In the genomic region with DNA sequence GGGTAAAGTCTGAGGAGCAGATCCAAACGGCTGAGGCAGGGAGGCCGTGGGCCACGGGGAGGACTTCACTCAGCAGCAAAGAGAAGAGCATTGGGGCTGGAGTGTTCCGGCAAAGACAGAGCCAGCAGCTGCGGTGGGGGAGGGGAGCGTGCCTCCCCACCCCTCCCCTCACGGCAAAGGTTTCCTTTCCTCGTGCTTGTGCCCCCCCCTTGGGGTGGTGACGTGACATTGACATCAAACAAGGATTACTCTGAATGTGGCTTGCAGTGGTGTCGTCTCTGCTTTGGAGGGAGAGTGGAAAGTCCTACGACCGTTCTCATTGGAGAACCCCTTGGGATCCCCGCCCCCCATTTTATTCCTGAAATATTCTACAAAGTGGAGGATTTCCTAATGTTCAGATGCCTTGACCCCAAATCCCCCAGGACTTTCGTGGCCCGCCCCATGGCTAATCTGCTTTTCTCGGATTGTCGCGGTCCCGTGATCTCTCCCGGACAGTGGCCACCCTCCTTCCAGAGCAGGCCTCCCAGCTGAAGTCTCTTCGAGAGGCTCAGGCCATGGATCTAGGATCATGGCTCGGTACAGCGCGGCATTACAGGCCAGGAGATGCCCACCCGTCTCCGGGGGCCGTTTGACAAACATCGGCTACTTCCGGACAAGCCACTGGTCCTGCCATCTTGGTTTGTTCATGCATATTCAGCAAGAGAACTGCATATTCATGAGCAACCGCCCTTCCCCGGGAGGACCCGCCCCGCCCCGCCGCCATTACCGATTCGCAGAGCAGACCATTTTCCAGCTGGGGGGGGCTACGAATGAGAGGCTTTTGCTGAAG, we compare ENCODE assay signal across 1 cellular context.
TF ChIP-seq lines count a peak whose summit lies in the region.

No MANE protein-coding gene starts in this region.

TF ChIP-seq in GM12878, 131 proteins besides CTCF, POLR2A, EP300 and RAD21 (continues in another document):
- TF ChIP-seq SMC3 (IDR thresholded peaks at IDR 0.05; ENCODE audit: borderline replicate concordance, low read length) (no peak), HCFC1 (IDR thresholded peaks at IDR 0.05; ENCODE audit: low read length) (peak; percentile 25; the same call in 1 of the 2 replicates), CBX5 (IDR thresholded peaks at IDR 0.05; ENCODE audit: low read depth) (no peak), ZNF217 (IDR thresholded peaks at IDR 0.05) (no peak), RFX5 (IDR thresholded peaks at IDR 0.05; ENCODE audit: low read depth, low read length) (no peak), IRF4 (IDR thresholded peaks at IDR 0.05; ENCODE audit: low read depth, low read length) (no peak), SIN3A (IDR thresholded peaks at IDR 0.05; ENCODE audit: low read depth, low read length) (peak; percentile 49; the same call in 1 of the 2 replicates), CHD2 (IDR thresholded peaks at IDR 0.05; ENCODE audit: borderline replicate concordance, low read depth, low read length) (peak; percentile 82), CREB1 (IDR thresholded peaks at IDR 0.05; ENCODE audit: low read depth) (peak; percentile 96), MYB (IDR thresholded peaks at IDR 0.05; ENCODE audit: borderline replicate concordance, low read depth, low read length) (peak; percentile 89; the same call in 1 of the 2 replicates), RUNX3 (IDR thresholded peaks at IDR 0.05; ENCODE audit: low read length) (peak; percentile 43; the same call in 1 of the 2 replicates), STAT3 (IDR thresholded peaks at IDR 0.05; ENCODE audit: low read depth, low read length) (no peak), TARDBP (IDR thresholded peaks at IDR 0.05; ENCODE audit: borderline replicate concordance) (no peak), PAX5 (IDR thresholded peaks at IDR 0.05; ENCODE audit: borderline replicate concordance, low read depth, low read length) (0 out of 2 replicates have a peak, but pooled peaks have one; percentile 49), YY1 (IDR thresholded peaks at IDR 0.05; ENCODE audit: low read depth, low read length) (peak; percentile 92), NBN (IDR thresholded peaks at IDR 0.05) (peak; percentile 92), JUND (IDR thresholded peaks at IDR 0.05; ENCODE audit: low read depth, low read length) (no peak), NFIC (IDR thresholded peaks at IDR 0.05; ENCODE audit: low read depth, low read length) (no peak), POU2F2 (IDR thresholded peaks at IDR 0.05; ENCODE audit: borderline replicate concordance, low read depth, low read length) (peak; percentile 100), NR2F1 (conservative IDR thresholded peaks at IDR 0.05) (no peak), SRF (IDR thresholded peaks at IDR 0.05; ENCODE audit: low read depth in 2 of 2, low read length in 2 of 2) (peak in 1 of 2 experiments; percentile 54; a peak in 1 of 4 replicates), RAD51 (IDR thresholded peaks at IDR 0.05) (peak; percentile 56; the same call in 1 of the 2 replicates), SPI1 (IDR thresholded peaks at IDR 0.05; ENCODE audit: borderline replicate concordance, insufficient read depth, low read depth, low read length) (no peak), MEF2A (IDR thresholded peaks at IDR 0.05; ENCODE audit: insufficient read depth, low read depth, low read length) (no peak), ASH2L (IDR thresholded peaks at IDR 0.05; ENCODE audit: borderline replicate concordance, low read depth) (peak; percentile 87; the same call in 1 of the 2 replicates), TCF3 (IDR thresholded peaks at IDR 0.05; ENCODE audit: borderline replicate concordance, insufficient read depth, low read depth, low read length) (peak; percentile 72; the same call in 1 of the 2 replicates), EZH2 (IDR thresholded peaks at IDR 0.05; ENCODE audit: borderline replicate concordance, control insufficient read depth, low read depth, low read length) (no peak), GATAD2B (conservative IDR thresholded peaks at IDR 0.05; ENCODE audit: low read depth) (no peak; the same call in 1 of the 2 replicates), BCL11A (IDR thresholded peaks at IDR 0.05; ENCODE audit: low read depth, low read length) (0 out of 2 replicates have a peak, but pooled peaks have one; percentile 4), NR2C2 (IDR thresholded peaks at IDR 0.05; ENCODE audit: borderline replicate concordance, control insufficient read depth, insufficient read length, low read depth) (no peak), CHD1 (IDR thresholded peaks at IDR 0.05; ENCODE audit: low read depth, low read length) (no peak), PAX8 (IDR thresholded peaks at IDR 0.05) (no peak), HDGF (IDR thresholded peaks at IDR 0.05) (no peak; the same call in 1 of the 2 replicates)
- TF ChIP-seq, protein P1, sequence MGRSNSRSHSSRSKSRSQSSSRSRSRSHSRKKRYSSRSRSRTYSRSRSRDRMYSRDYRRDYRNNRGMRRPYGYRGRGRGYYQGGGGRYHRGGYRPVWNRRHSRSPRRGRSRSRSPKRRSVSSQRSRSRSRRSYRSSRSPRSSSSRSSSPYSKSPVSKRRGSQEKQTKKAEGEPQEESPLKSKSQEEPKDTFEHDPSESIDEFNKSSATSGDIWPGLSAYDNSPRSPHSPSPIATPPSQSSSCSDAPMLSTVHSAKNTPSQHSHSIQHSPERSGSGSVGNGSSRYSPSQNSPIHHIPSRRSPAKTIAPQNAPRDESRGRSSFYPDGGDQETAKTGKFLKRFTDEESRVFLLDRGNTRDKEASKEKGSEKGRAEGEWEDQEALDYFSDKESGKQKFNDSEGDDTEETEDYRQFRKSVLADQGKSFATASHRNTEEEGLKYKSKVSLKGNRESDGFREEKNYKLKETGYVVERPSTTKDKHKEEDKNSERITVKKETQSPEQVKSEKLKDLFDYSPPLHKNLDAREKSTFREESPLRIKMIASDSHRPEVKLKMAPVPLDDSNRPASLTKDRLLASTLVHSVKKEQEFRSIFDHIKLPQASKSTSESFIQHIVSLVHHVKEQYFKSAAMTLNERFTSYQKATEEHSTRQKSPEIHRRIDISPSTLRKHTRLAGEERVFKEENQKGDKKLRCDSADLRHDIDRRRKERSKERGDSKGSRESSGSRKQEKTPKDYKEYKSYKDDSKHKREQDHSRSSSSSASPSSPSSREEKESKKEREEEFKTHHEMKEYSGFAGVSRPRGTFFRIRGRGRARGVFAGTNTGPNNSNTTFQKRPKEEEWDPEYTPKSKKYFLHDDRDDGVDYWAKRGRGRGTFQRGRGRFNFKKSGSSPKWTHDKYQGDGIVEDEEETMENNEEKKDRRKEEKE (IDR thresholded peaks at IDR 0.05), result no peak
- TF ChIP-seq, protein P2, sequence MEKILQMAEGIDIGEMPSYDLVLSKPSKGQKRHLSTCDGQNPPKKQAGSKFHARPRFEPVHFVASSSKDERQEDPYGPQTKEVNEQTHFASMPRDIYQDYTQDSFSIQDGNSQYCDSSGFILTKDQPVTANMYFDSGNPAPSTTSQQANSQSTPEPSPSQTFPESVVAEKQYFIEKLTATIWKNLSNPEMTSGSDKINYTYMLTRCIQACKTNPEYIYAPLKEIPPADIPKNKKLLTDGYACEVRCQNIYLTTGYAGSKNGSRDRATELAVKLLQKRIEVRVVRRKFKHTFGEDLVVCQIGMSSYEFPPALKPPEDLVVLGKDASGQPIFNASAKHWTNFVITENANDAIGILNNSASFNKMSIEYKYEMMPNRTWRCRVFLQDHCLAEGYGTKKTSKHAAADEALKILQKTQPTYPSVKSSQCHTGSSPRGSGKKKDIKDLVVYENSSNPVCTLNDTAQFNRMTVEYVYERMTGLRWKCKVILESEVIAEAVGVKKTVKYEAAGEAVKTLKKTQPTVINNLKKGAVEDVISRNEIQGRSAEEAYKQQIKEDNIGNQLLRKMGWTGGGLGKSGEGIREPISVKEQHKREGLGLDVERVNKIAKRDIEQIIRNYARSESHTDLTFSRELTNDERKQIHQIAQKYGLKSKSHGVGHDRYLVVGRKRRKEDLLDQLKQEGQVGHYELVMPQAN (conservative IDR thresholded peaks at IDR 0.05), result no peak
- TF ChIP-seq, protein P3, sequence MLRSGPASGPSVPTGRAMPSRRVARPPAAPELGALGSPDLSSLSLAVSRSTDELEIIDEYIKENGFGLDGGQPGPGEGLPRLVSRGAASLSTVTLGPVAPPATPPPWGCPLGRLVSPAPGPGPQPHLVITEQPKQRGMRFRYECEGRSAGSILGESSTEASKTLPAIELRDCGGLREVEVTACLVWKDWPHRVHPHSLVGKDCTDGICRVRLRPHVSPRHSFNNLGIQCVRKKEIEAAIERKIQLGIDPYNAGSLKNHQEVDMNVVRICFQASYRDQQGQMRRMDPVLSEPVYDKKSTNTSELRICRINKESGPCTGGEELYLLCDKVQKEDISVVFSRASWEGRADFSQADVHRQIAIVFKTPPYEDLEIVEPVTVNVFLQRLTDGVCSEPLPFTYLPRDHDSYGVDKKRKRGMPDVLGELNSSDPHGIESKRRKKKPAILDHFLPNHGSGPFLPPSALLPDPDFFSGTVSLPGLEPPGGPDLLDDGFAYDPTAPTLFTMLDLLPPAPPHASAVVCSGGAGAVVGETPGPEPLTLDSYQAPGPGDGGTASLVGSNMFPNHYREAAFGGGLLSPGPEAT (IDR thresholded peaks at IDR 0.05; ENCODE audit: low read depth), result no peak
- TF ChIP-seq, protein P4, sequence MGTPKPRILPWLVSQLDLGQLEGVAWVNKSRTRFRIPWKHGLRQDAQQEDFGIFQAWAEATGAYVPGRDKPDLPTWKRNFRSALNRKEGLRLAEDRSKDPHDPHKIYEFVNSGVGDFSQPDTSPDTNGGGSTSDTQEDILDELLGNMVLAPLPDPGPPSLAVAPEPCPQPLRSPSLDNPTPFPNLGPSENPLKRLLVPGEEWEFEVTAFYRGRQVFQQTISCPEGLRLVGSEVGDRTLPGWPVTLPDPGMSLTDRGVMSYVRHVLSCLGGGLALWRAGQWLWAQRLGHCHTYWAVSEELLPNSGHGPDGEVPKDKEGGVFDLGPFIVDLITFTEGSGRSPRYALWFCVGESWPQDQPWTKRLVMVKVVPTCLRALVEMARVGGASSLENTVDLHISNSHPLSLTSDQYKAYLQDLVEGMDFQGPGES (IDR thresholded peaks at IDR 0.05), result no peak
- TF ChIP-seq, protein P5, sequence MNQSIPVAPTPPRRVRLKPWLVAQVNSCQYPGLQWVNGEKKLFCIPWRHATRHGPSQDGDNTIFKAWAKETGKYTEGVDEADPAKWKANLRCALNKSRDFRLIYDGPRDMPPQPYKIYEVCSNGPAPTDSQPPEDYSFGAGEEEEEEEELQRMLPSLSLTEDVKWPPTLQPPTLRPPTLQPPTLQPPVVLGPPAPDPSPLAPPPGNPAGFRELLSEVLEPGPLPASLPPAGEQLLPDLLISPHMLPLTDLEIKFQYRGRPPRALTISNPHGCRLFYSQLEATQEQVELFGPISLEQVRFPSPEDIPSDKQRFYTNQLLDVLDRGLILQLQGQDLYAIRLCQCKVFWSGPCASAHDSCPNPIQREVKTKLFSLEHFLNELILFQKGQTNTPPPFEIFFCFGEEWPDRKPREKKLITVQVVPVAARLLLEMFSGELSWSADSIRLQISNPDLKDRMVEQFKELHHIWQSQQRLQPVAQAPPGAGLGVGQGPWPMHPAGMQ (IDR thresholded peaks at IDR 0.05; ENCODE audit: borderline replicate concordance), result no peak
- TF ChIP-seq, protein P6, sequence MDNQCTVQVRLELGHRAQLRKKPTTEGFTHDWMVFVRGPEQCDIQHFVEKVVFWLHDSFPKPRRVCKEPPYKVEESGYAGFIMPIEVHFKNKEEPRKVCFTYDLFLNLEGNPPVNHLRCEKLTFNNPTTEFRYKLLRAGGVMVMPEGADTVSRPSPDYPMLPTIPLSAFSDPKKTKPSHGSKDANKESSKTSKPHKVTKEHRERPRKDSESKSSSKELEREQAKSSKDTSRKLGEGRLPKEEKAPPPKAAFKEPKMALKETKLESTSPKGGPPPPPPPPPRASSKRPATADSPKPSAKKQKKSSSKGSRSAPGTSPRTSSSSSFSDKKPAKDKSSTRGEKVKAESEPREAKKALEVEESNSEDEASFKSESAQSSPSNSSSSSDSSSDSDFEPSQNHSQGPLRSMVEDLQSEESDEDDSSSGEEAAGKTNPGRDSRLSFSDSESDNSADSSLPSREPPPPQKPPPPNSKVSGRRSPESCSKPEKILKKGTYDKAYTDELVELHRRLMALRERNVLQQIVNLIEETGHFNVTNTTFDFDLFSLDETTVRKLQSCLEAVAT (IDR thresholded peaks at IDR 0.05), result peak; percentile 74
- TF ChIP-seq, protein P7, sequence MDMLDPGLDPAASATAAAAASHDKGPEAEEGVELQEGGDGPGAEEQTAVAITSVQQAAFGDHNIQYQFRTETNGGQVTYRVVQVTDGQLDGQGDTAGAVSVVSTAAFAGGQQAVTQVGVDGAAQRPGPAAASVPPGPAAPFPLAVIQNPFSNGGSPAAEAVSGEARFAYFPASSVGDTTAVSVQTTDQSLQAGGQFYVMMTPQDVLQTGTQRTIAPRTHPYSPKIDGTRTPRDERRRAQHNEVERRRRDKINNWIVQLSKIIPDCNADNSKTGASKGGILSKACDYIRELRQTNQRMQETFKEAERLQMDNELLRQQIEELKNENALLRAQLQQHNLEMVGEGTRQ (IDR thresholded peaks at IDR 0.05; ENCODE audit: borderline replicate concordance, low read depth, low read length), result no peak
- TF ChIP-seq, protein P8, sequence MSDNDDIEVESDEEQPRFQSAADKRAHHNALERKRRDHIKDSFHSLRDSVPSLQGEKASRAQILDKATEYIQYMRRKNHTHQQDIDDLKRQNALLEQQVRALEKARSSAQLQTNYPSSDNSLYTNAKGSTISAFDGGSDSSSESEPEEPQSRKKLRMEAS (IDR thresholded peaks at IDR 0.05; ENCODE audit: low read depth, low read length), result 0 out of 2 replicates have a peak, but pooled peaks have one; percentile 13
- TF ChIP-seq, protein P9, sequence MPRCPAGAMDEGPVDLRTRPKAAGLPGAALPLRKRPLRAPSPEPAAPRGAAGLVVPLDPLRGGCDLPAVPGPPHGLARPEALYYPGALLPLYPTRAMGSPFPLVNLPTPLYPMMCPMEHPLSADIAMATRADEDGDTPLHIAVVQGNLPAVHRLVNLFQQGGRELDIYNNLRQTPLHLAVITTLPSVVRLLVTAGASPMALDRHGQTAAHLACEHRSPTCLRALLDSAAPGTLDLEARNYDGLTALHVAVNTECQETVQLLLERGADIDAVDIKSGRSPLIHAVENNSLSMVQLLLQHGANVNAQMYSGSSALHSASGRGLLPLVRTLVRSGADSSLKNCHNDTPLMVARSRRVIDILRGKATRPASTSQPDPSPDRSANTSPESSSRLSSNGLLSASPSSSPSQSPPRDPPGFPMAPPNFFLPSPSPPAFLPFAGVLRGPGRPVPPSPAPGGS (IDR thresholded peaks at IDR 0.05; ENCODE audit: borderline replicate concordance, insufficient read depth, low read depth, low read length, poor library complexity, severe bottlenecking), result no peak
- TF ChIP-seq, protein P10, sequence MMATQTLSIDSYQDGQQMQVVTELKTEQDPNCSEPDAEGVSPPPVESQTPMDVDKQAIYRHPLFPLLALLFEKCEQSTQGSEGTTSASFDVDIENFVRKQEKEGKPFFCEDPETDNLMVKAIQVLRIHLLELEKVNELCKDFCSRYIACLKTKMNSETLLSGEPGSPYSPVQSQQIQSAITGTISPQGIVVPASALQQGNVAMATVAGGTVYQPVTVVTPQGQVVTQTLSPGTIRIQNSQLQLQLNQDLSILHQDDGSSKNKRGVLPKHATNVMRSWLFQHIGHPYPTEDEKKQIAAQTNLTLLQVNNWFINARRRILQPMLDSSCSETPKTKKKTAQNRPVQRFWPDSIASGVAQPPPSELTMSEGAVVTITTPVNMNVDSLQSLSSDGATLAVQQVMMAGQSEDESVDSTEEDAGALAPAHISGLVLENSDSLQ (IDR thresholded peaks at IDR 0.05), result peak; percentile 51; the same call in 1 of the 2 replicates
